ENCODE assay signal across 2 cellular contexts in genomic region chr3:31307131-31307785, GRCh38.
TF ChIP-seq lines count a peak whose summit lies in the region.

No MANE protein-coding gene starts in this region.

TF ChIP-seq in liver, 16 proteins besides CTCF, POLR2A, EP300 and RAD21 (continued from another document):
- TF ChIP-seq, protein P1, sequence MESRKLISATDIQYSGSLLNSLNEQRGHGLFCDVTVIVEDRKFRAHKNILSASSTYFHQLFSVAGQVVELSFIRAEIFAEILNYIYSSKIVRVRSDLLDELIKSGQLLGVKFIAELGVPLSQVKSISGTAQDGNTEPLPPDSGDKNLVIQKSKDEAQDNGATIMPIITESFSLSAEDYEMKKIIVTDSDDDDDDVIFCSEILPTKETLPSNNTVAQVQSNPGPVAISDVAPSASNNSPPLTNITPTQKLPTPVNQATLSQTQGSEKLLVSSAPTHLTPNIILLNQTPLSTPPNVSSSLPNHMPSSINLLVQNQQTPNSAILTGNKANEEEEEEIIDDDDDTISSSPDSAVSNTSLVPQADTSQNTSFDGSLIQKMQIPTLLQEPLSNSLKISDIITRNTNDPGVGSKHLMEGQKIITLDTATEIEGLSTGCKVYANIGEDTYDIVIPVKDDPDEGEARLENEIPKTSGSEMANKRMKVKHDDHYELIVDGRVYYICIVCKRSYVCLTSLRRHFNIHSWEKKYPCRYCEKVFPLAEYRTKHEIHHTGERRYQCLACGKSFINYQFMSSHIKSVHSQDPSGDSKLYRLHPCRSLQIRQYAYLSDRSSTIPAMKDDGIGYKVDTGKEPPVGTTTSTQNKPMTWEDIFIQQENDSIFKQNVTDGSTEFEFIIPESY (IDR thresholded peaks at IDR 0.05) = no peak
- TF ChIP-seq, protein P2, sequence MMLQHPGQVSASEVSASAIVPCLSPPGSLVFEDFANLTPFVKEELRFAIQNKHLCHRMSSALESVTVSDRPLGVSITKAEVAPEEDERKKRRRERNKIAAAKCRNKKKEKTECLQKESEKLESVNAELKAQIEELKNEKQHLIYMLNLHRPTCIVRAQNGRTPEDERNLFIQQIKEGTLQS (IDR thresholded peaks at IDR 0.05) = no peak
- no peak for TF ChIP-seq HNF4G (IDR thresholded peaks at IDR 0.05)
- TF ChIP-seq GABPA (IDR thresholded peaks at IDR 0.05 in 1 of 2, conservative IDR thresholded peaks at IDR 0.05 in 1 of 2) = no peak
- no peak for TF ChIP-seq JUND (IDR thresholded peaks at IDR 0.05)
TF ChIP-seq in liver: peak in this region for 4.

TF ChIP-seq in HepG2, 621 proteins besides CTCF, POLR2A, EP300 and RAD21 (continued from another document):
- TF ChIP-seq SNAPC4 (CRISPR knock-in tag; IDR thresholded peaks at IDR 0.05) (no peak), ZSCAN21 (CRISPR knock-in tag; IDR thresholded peaks at IDR 0.05; ENCODE audit: borderline replicate concordance) (no peak), MYC (CRISPR knock-in tag; IDR thresholded peaks at IDR 0.05; ENCODE audit: borderline replicate concordance) (no peak)
- TF ChIP-seq, protein P3, sequence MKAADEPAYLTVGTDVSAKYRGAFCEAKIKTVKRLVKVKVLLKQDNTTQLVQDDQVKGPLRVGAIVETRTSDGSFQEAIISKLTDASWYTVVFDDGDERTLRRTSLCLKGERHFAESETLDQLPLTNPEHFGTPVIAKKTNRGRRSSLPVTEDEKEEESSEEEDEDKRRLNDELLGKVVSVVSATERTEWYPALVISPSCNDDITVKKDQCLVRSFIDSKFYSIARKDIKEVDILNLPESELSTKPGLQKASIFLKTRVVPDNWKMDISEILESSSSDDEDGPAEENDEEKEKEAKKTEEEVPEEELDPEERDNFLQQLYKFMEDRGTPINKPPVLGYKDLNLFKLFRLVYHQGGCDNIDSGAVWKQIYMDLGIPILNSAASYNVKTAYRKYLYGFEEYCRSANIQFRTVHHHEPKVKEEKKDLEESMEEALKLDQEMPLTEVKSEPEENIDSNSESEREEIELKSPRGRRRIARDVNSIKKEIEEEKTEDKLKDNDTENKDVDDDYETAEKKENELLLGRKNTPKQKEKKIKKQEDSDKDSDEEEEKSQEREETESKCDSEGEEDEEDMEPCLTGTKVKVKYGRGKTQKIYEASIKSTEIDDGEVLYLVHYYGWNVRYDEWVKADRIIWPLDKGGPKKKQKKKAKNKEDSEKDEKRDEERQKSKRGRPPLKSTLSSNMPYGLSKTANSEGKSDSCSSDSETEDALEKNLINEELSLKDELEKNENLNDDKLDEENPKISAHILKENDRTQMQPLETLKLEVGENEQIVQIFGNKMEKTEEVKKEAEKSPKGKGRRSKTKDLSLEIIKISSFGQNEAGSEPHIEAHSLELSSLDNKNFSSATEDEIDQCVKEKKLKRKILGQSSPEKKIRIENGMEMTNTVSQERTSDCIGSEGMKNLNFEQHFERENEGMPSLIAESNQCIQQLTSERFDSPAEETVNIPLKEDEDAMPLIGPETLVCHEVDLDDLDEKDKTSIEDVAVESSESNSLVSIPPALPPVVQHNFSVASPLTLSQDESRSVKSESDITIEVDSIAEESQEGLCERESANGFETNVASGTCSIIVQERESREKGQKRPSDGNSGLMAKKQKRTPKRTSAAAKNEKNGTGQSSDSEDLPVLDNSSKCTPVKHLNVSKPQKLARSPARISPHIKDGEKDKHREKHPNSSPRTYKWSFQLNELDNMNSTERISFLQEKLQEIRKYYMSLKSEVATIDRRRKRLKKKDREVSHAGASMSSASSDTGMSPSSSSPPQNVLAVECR (CRISPR knock-in tag; IDR thresholded peaks at IDR 0.05; ENCODE audit: borderline replicate concordance) = no peak
